ENCODE assay signal across 8 cellular contexts in genomic region chr18:23136326-23137092, GRCh38. TPM values are rescaled to one million over a fixed set of nuclear protein-coding genes. Genes with fewer than 3 reads are reported as not detected.
A peak's percentile ranks its signal among the peaks of the same experiment; 100 is the strongest.
DNase-seq lines count a peak whose midpoint lies in the region; FAIRE-seq and TF ChIP-seq lines count a peak whose summit lies in the region.

No MANE protein-coding gene starts in this region.

- no peak overlapping the region for H2AFZ ChIP-seq in H1 (ENCODE audit: low read length)

- H4K5ac ChIP-seq in H1 (ENCODE audit: insufficient read length, low read depth, low read length) = no peak overlapping the region

- no peak overlapping the region for H3K23ac ChIP-seq in H1 (ENCODE audit: insufficient read length)

- no peaks in the 10 kb centered on the region for H3K36me3 Mint-ChIP-seq in mesothelial cell of epicardium

- H3K14ac ChIP-seq in H1 (ENCODE audit: insufficient read length) = peak overlapping the region; percentile 32

- peaks cover 16% of the 10 kb centered on the region for H3K79me1 ChIP-seq in H1 (ENCODE audit: low read depth, low read length)

- H3K27ac ChIP-seq in DOHH2 (ENCODE audit: low read depth, low read length) (no peak overlapping the region), HEK293 (ENCODE audit: extremely low read depth, low read depth, low read length) (peak overlapping the region; percentile 87; the same call in 1 of the 2 replicates), H1 (ENCODE audit: low read depth, low read length) (no peak overlapping the region), thyroid gland (peak overlapping the region; percentile 73 to 91 (median 89))

- peak overlapping the region; percentile 48; the same call in 1 of the 2 replicates for H2BK20ac ChIP-seq in H1 (ENCODE audit: low read length)

- H3K9me2 ChIP-seq in DOHH2 (replicated peaks; ENCODE audit: control insufficient read depth, low read length) = no peaks in the 10 kb centered on the region

- peak overlapping the region; percentile 96 for H3K18ac ChIP-seq in H1 (ENCODE audit: extremely low read depth, low read length)

- CTCF ChIA-PET in HEK293 (lab: Yijun Ruan, JAX) = interaction anchor here (0.5 to 0.7 kb wide), 2 partner anchors 11 to 132 kb away, joined by 3 to 4 read pairs; no protein-coding TSS in a partner anchor
- CTCF ChIA-PET in H1 (lab: Charles Lee; ENCODE audit: partially characterized antibody) = interaction anchor here (1.4 to 2.9 kb wide), 4 partner anchors 11 to 92 kb away, joined by 3 to 11 read pairs (median 4); no protein-coding TSS in a partner anchor

- no peak for TF ChIP-seq EP300 in H1 (IDR thresholded peaks at IDR 0.05; ENCODE audit: borderline replicate concordance in 1 of 2, low read depth in 2 of 2, low read length in 2 of 2)

- POLR2A ChIA-PET in HEK293 (lab: Yijun Ruan, JAX) (interaction anchor here (0.6 to 1.0 kb wide), 2 partner anchors 70 to 321 kb away, joined by 3 read pairs; no protein-coding TSS in a partner anchor), H1 (lab: Charles Lee; ENCODE audit: partially characterized antibody) (interaction anchor here (0.5 to 5.6 kb wide), 10 partner anchors 12 to 102 kb away, joined by 3 to 46 read pairs (median 5); no protein-coding TSS in a partner anchor)

- in situ Hi-C loops in SK-MEL-5 (cut with HindIII; ENCODE audit: low pct_unique_long_range_greater_than_20kb, low sequenced_read_pairs) = no loop called here

- peaks cover 33% of the 10 kb centered on the region for H3K4me1 ChIP-seq in DOHH2 (ENCODE audit: control insufficient read depth, low read length)
- H3K4me1 ChIP-seq in HEK293 (ENCODE audit: control insufficient read depth, insufficient read depth, low read length) = peaks cover 30% of the 10 kb centered on the region
- H3K4me1 ChIP-seq in H1 (replicated peaks in 1 of 4; ENCODE audit: control insufficient read depth in 3 of 4, insufficient read depth in 4 of 4, low read length in 3 of 4) = peaks cover 12 to 28% (median 21%) of the 10 kb centered on the region in 4 experiments
- peaks cover 46 to 55% of the 10 kb centered on the region in 2 donors for H3K4me1 ChIP-seq in thyroid gland

- H3K4me3 ChIP-seq in DOHH2 (ENCODE audit: low read length) = peak overlapping the region; percentile 66
- H3K4me3 ChIP-seq in HEK293 (ENCODE audit: low read depth, low read length) = peak overlapping the region; percentile 53
- H3K4me3 ChIP-seq in H1 (ENCODE audit: extremely low read depth in 1 of 4, insufficient read depth in 2 of 4, low read depth in 3 of 4, low read length in 4 of 4) = peak overlapping the region; percentile 69 to 84 (median 74)
- peak overlapping the region; percentile 40 to 54 (median 54) for H3K4me3 ChIP-seq in thyroid gland (replicated peaks in 1 of 3)

- H3K56ac ChIP-seq in H1 (replicated peaks; ENCODE audit: insufficient read length, low read depth, low read length) = peak overlapping the region; percentile 60

- peak overlapping the region; percentile 89 for H4K91ac ChIP-seq in H1 (replicated peaks; ENCODE audit: insufficient read length, low read length)

- 0 out of 2 replicates have a peak overlapping the region, but pooled peaks have one; percentile 39 for H2BK12ac ChIP-seq in H1 (ENCODE audit: low read depth, low read length)

- no peak overlapping the region for H3K27ac Mint-ChIP-seq in mesothelial cell of epicardium

- no peaks in the 10 kb centered on the region for H3K9me3 Mint-ChIP-seq in mesothelial cell of epicardium

- H2BK5ac ChIP-seq in H1 (ENCODE audit: low read depth, low read length) = peak overlapping the region; percentile 10; the same call in 1 of the 2 replicates

- H3K9me3 ChIP-seq in DOHH2 (ENCODE audit: control insufficient read depth, insufficient read depth, low read length) (no peaks in the 10 kb centered on the region), HEK293 (ENCODE audit: control insufficient read depth, insufficient read depth, low read depth, low read length) (no peaks in the 10 kb centered on the region), H1 (ENCODE audit: insufficient read depth in 2 of 2, low read depth in 1 of 2, low read length in 1 of 2) (no peaks in the 10 kb centered on the region), thyroid gland (no peaks in the 10 kb centered on the region)

- DNase-seq in SK-MEL-5 (ENCODE audit: low read depth, low spot score) (peak; percentile 30), H1 (ENCODE audit: low read depth in 1 of 2, low spot score in 2 of 2) (no peak), mesothelial cell of epicardium (ENCODE audit: low spot score in 2 of 2, unreplicated experiment in 2 of 2) (peak in 1 of 2 experiments; percentile 48), thyroid gland (peak; percentile 62 to 70), NCI-H2227 treated with DMSO at 0.1 percent for 48 hours (lab: John Stamatoyannopoulos, UW) (no peak), cortex of kidney (lab: John Stamatoyannopoulos, UW) (no peak)

- H3K23me2 ChIP-seq in H1 (ENCODE audit: low read depth, low read length) = peaks cover 25% of the 10 kb centered on the region

- peak overlapping the region; percentile 73 for H3K4me3 Mint-ChIP-seq in mesothelial cell of epicardium

- no peak for TF ChIP-seq RAD21 in H1 (IDR thresholded peaks at IDR 0.05 in 1 of 2, conservative IDR thresholded peaks at IDR 0.05 in 1 of 2; ENCODE audit: low read depth in 2 of 2, low read length in 2 of 2)

- no peak overlapping the region; the same call in 1 of the 2 replicates for H2AK5ac ChIP-seq in H1 (ENCODE audit: low read depth, low read length)

- H3K79me2 ChIP-seq in DOHH2 (ENCODE audit: control insufficient read depth, low read length) = no peaks in the 10 kb centered on the region
- peaks cover 25 to 54% of the 10 kb centered on the region in 2 experiments for H3K79me2 ChIP-seq in H1 (ENCODE audit: control insufficient read depth in 1 of 2, insufficient read depth in 2 of 2, low read length in 2 of 2)

- peaks cover 29% of the 10 kb centered on the region for H3K27me3 Mint-ChIP-seq in mesothelial cell of epicardium (ENCODE audit: low read depth)

- no peak; a peak in 1 of 3 replicates for TF ChIP-seq POLR2A in H1 (IDR thresholded peaks at IDR 0.05; ENCODE audit: control extremely low read depth in 1 of 2, low read depth in 2 of 2, low read length in 2 of 2)
- no peak for TF ChIP-seq POLR2A in thyroid gland (IDR thresholded peaks at IDR 0.05)

- H3K36me3 ChIP-seq in DOHH2 (ENCODE audit: control insufficient read depth, low read length) (no peaks in the 10 kb centered on the region), HEK293 (ENCODE audit: control insufficient read depth in 2 of 2, insufficient read depth in 1 of 2, low read length in 2 of 2) (peaks cover 0 to 7% of the 10 kb centered on the region in 2 experiments; a peak in 2 of 3 replicates), H1 (ENCODE audit: control insufficient read depth in 2 of 4, insufficient read depth in 4 of 4, low read length in 3 of 4) (peaks cover 0 to 4% (median 0%) of the 10 kb centered on the region in 4 experiments; a peak in 1 of 8 replicates), thyroid gland (no peaks in the 10 kb centered on the region)

- no peak for FAIRE-seq in H1 (lab: Jason Lieb, UNC)

- H3K4ac ChIP-seq in H1 (replicated peaks; ENCODE audit: insufficient read length, low read depth, low read length) = peak overlapping the region; percentile 74

- intact Hi-C loops in thyroid gland (cut with DNase I) = loop anchor here (10.0 kb wide), 3 partner anchors 88 to 118 kb away; no protein-coding TSS in a partner anchor

- peak overlapping the region; percentile 46 to 97 (median 80) for H3K9ac ChIP-seq in H1 (replicated peaks in 1 of 4; ENCODE audit: extremely low read depth in 1 of 4, low read depth in 3 of 4, low read length in 3 of 4)

- H2BK120ac ChIP-seq in H1 (replicated peaks; ENCODE audit: low read depth, low read length) = peak overlapping the region; percentile 34

- H4K8ac ChIP-seq in H1 (ENCODE audit: extremely low read depth, insufficient read depth, low read length) = peak overlapping the region; percentile 77

- no peaks in the 10 kb centered on the region for H4K20me1 ChIP-seq in DOHH2 (ENCODE audit: control insufficient read depth, insufficient read depth, low read depth, low read length)
- H4K20me1 ChIP-seq in H1 (replicated peaks in 1 of 2; ENCODE audit: control insufficient read depth in 1 of 2, insufficient read depth in 2 of 2, low read length in 2 of 2) = peaks cover 9 to 10% of the 10 kb centered on the region in 2 experiments

- H2BK15ac ChIP-seq in H1 (ENCODE audit: low read length) = no peak overlapping the region; the same call in 1 of the 2 replicates

- H3F3A ChIP-seq in DOHH2 (ENCODE audit: control insufficient read depth, insufficient read depth) = peaks cover 8% of the 10 kb centered on the region

- peaks cover 36% of the 10 kb centered on the region for H3K27me3 ChIP-seq in DOHH2 (ENCODE audit: control insufficient read depth, low read length)
- H3K27me3 ChIP-seq in H1 (replicated peaks in 1 of 4; ENCODE audit: control insufficient read depth in 3 of 4, extremely low read depth in 1 of 4, insufficient read depth in 3 of 4, low read length in 3 of 4) = peaks cover 0 to 8% (median 2%) of the 10 kb centered on the region in 4 experiments; a peak in 3 of 7 replicates
- no peaks in the 10 kb centered on the region for H3K27me3 ChIP-seq in thyroid gland

- TF ChIP-seq CTCF in DOHH2 (IDR thresholded peaks at IDR 0.05; ENCODE audit: low read depth, low read length, poor library complexity, severe bottlenecking) = no peak
- TF ChIP-seq CTCF in HEK293 (tag by site-specific recombination; IDR thresholded peaks at IDR 0.05) = no peak
- no peak for TF ChIP-seq CTCF in H1 (IDR thresholded peaks at IDR 0.05; ENCODE audit: control extremely low read depth in 1 of 3, insufficient read depth in 1 of 3, low read depth in 1 of 3, low read length in 3 of 3)
- no peak for TF ChIP-seq CTCF in mesothelial cell of epicardium (IDR thresholded peaks at IDR 0.05; ENCODE audit: unreplicated experiment)
- TF ChIP-seq CTCF in thyroid gland (IDR thresholded peaks at IDR 0.05) = no peak

- 2% methylated on average over 49 of the region's 72 CpGs; no CpG with 5 or more reads in 1 of the 2 experiments for WGBS in H1 (ENCODE audit: extremely low coverage in 1 of 2, insufficient coverage in 1 of 2, insufficient read length in 1 of 2, insufficient replicate concordance in 2 of 2, low coverage in 1 of 2, low lambda C conversion rate in 2 of 2, missing lambda C conversion rate in 1 of 2), 2 experiments
- 3 to 8% methylated on average over 23 to 40 of the region's 72 CpGs for WGBS in thyroid gland, 2 donors

- H3K4me1 Mint-ChIP-seq in mesothelial cell of epicardium = peaks cover 51% of the 10 kb centered on the region

- H3K4me2 ChIP-seq in DOHH2 (ENCODE audit: low read length) = peak overlapping the region; percentile 46
- peak overlapping the region; percentile 94 to 97 for H3K4me2 ChIP-seq in H1 (ENCODE audit: insufficient read depth in 1 of 2, low read depth in 2 of 2, low read length in 2 of 2)

RNA-seq across cellular contexts. Expression of gene CABLES1, which starts 1.2 kb away (rescaled TPM):
- 101 and 133 TPM in 2 replicates for total RNA-seq in SK-MEL-5 (2014; rRNA removed; shearing (Covaris generic))
- 73.5 and 89.4 TPM in 2 replicates for polyA plus RNA-seq in SK-MEL-5 (2015; cell fraction: cytosol; rRNA removed)
- polyA plus RNA-seq in SK-MEL-5 (2015; cell fraction: nucleus; rRNA removed) = 59.5 and 63.6 TPM in 2 replicates
- total RNA-seq in H1 (2021; fragmentation: NEBNext Ultra II Directional; extraction: Animal tissue kit (Norgen Biotek cat#: 25700)) = 26.4 and 28.0 TPM in 2 replicates
- 8.3 and 9.2 TPM in 2 replicates for polyA plus RNA-seq in H1 (2011; rRNA removed)
- polyA plus RNA-seq in H1 (2011; cell fraction: cytosol; rRNA removed) = 9.1 TPM
- 17.4 TPM for polyA plus RNA-seq in H1 (2011; cell fraction: nucleus; rRNA removed)
- polyA plus RNA-seq in H1 (2012, experiment 1 of 2) = 15.3 to 18.2 TPM (median 16.6 TPM) in 4 replicates
- polyA plus RNA-seq in H1 (2012, experiment 2 of 2) = 11.8 TPM
- 11.0 TPM for polyA plus RNA-seq in H1 (2013, experiment 1 of 2)
- 9.9 TPM for polyA plus RNA-seq in H1 (2013, experiment 2 of 2)
- polyA minus RNA-seq in H1 (2011; rRNA and poly(A)+ RNA removed) = 13.6 and 21.1 TPM in 2 replicates
- 15.0 TPM for polyA minus RNA-seq in H1 (2011; cell fraction: cytosol; rRNA and poly(A)+ RNA removed)
- polyA minus RNA-seq in H1 (2011; cell fraction: nucleus; rRNA and poly(A)+ RNA removed) = 27.9 TPM
- total RNA-seq in mesothelial cell of epicardium = 11.3 to 12.7 TPM (median 12.0 TPM) in 3 replicates
- total RNA-seq in thyroid gland = 10 to 100 TPM; 28.1 to 43.8 (median 37.6) TPM

Comparison
In these comparisons a context has a peak if more than half of its experiments do, and no peak if none do; other contexts are left out.
1. H3K27ac ChIP-seq: peak in HEK293 (single experiment) and thyroid gland (3 of 3); none in DOHH2 (single experiment) and H1 (single experiment).
2. DNase-seq: peak in SK-MEL-5 (single experiment) and thyroid gland (2 of 2); none in H1 (0 of 2), NCI-H2227 treated with DMSO at 0.1 percent for 48 hours (single experiment) and cortex of kidney (single experiment).
3. Peak in every context shown above with its lines, with median percentiles within 50 percentile points of each other: H3K4me3 ChIP-seq.